25 cellular contexts compared by ENCODE assay signal in the genomic region with DNA sequence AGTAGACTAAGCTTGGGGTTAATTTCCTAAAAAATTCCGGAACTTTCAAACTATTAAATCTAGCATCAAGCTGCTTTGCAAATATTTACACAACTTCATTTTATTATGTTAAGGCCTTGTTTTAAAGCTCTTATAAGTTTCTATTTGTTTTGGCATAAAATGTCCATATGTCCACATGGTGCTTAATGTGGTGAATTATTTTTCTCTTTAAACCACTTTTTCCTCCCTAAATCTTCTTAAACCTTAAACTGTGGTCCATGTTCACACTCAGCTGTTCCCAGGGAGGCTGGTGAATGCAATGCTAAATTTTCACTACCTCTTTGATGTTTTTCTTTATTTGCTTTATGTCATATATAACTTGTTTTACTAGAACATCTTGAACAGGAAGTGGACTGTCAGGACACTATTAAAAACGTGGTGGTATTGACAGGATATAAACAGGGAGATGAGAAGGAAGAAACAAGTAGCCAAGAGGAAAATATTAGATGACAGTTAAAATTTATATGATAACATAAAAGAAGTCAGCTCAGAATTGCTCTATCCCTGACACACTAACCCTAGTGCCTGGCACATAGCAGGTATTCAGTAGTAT.
"Had no signal": no experiment of that assay in that cellular context is flagged by ENCODE, and none has a peak within 500 bp of the region (broad histone marks: within the 10 kb centered on the region; RNA-seq: fewer than 3 reads in every experiment).

No MANE protein-coding gene starts in this region.

- H3K4me3 Mint-ChIP-seq: activated CD4-positive, alpha-beta memory T cell treated with anti-CD3 and anti-CD28 coated beads for 36 hours; activated CD4-positive, alpha-beta T cell treated with anti-CD3 and anti-CD28 coated beads, Interleukin-2, amount 10 ng/mL, durations not matched to agents 24 days and 14 days; activated naive CD4-positive, alpha-beta T cell treated with anti-CD3 and anti-CD28 coated beads, Interleukin-2, amount 10 ng/mL, durations not matched to agents 7 days and 5 days; activated naive CD8-positive, alpha-beta T cell treated with anti-CD3 and anti-CD28 coated beads, Interleukin-2, amount 10 ng/mL, durations not matched to agents 7 days and 5 days; activated T-helper 1 cell treated with anti-CD3 and anti-CD28 coated beads, Interleukin-12 subunit alpha, Interleukin-12 subunit beta, Interleukin-2, Interleukin-4 antibody, amounts not matched to agents 30 ng/mL and 10 ng/mL and 1 ng/mL, durations not matched to agents 14 hours and 24 hours and 36 hours; brain; immature natural killer cell; nephron; T-helper 17 cell had no signal

- DNase-seq: activated CD4-positive, alpha-beta memory T cell treated with anti-CD3 and anti-CD28 coated beads for 36 hours; activated CD4-positive, alpha-beta T cell treated with anti-CD3 and anti-CD28 coated beads, Interleukin-2, amount 10 ng/mL, durations not matched to agents 24 days and 14 days; activated CD4-positive, CD25-positive, alpha-beta regulatory T cell treated with anti-CD3 and anti-CD28 coated beads, Interleukin-2, amount 50 U/mL, for 72 hours; activated CD8-positive, alpha-beta memory T cell treated with anti-CD3 and anti-CD28 coated beads, Interleukin-2, amount 50 U/mL, for 4 hours; activated gamma-delta T cell; activated naive CD4-positive, alpha-beta T cell treated with anti-CD3 and anti-CD28 coated beads, Interleukin-2, amount 10 ng/mL, durations not matched to agents 7 days and 5 days; activated naive CD8-positive, alpha-beta T cell treated with anti-CD3 and anti-CD28 coated beads, Interleukin-2, amount 10 ng/mL, durations not matched to agents 7 days and 5 days; activated T-cell treated with anti-CD3 and anti-CD28 coated beads, Interleukin-2, amount 50 U/mL, for 1 hour; caudate nucleus; cortex of kidney; hippocampal formation; immature natural killer cell; left ventricle myocardium inferior; ovary; psoas muscle; stimulated activated naive CD4-positive, alpha-beta T cell; T-helper 17 cell; T1000 had no signal

- H3K27me3 ChIP-seq: ascending aorta, gastroesophageal sphincter, ovary, suprapubic skin, tibial nerve had no signal

- H3K9me3 ChIP-seq: ascending aorta, gastroesophageal sphincter, ovary, suprapubic skin had no signal

- H3K27ac Mint-ChIP-seq: activated CD4-positive, alpha-beta memory T cell treated with anti-CD3 and anti-CD28 coated beads for 36 hours; activated CD4-positive, alpha-beta T cell treated with anti-CD3 and anti-CD28 coated beads, Interleukin-2, amount 10 ng/mL, durations not matched to agents 24 days and 14 days; activated naive CD4-positive, alpha-beta T cell treated with anti-CD3 and anti-CD28 coated beads, Interleukin-2, amount 10 ng/mL, durations not matched to agents 7 days and 5 days; activated naive CD8-positive, alpha-beta T cell treated with anti-CD3 and anti-CD28 coated beads, Interleukin-2, amount 10 ng/mL, durations not matched to agents 7 days and 5 days; activated T-helper 1 cell treated with anti-CD3 and anti-CD28 coated beads, Interleukin-12 subunit alpha, Interleukin-12 subunit beta, Interleukin-2, Interleukin-4 antibody, amounts not matched to agents 30 ng/mL and 10 ng/mL and 1 ng/mL, durations not matched to agents 14 hours and 24 hours and 36 hours; brain; immature natural killer cell; T-helper 17 cell had no signal

- H3K27ac ChIP-seq: ascending aorta, gastroesophageal sphincter, left ventricle myocardium inferior, ovary, psoas muscle, suprapubic skin, tibial nerve had no signal

- H3K4me1 Mint-ChIP-seq: activated CD4-positive, alpha-beta T cell treated with anti-CD3 and anti-CD28 coated beads, Interleukin-2, amount 10 ng/mL, durations not matched to agents 24 days and 14 days; activated naive CD4-positive, alpha-beta T cell treated with anti-CD3 and anti-CD28 coated beads, Interleukin-2, amount 10 ng/mL, durations not matched to agents 7 days and 5 days; activated naive CD8-positive, alpha-beta T cell treated with anti-CD3 and anti-CD28 coated beads, Interleukin-2, amount 10 ng/mL, durations not matched to agents 7 days and 5 days; brain; immature natural killer cell; nephron; T-helper 17 cell had no signal

- H3K9me3 Mint-ChIP-seq: activated T-helper 1 cell treated with anti-CD3 and anti-CD28 coated beads, Interleukin-12 subunit alpha, Interleukin-12 subunit beta, Interleukin-2, Interleukin-4 antibody, amounts not matched to agents 30 ng/mL and 10 ng/mL and 1 ng/mL, durations not matched to agents 14 hours and 24 hours and 36 hours had no signal

- H3K27me3 Mint-ChIP-seq: activated CD4-positive, alpha-beta memory T cell treated with anti-CD3 and anti-CD28 coated beads for 36 hours; activated CD4-positive, alpha-beta T cell treated with anti-CD3 and anti-CD28 coated beads, Interleukin-2, amount 10 ng/mL, durations not matched to agents 24 days and 14 days; activated naive CD4-positive, alpha-beta T cell treated with anti-CD3 and anti-CD28 coated beads, Interleukin-2, amount 10 ng/mL, durations not matched to agents 7 days and 5 days; activated naive CD8-positive, alpha-beta T cell treated with anti-CD3 and anti-CD28 coated beads, Interleukin-2, amount 10 ng/mL, durations not matched to agents 7 days and 5 days; T-helper 17 cell had no signal

- ATAC-seq: gastroesophageal sphincter, psoas muscle, T-helper 17 cell had no signal

- H3K36me3 Mint-ChIP-seq: activated CD4-positive, alpha-beta memory T cell treated with anti-CD3 and anti-CD28 coated beads for 36 hours; activated naive CD4-positive, alpha-beta T cell treated with anti-CD3 and anti-CD28 coated beads, Interleukin-2, amount 10 ng/mL, durations not matched to agents 7 days and 5 days; activated naive CD8-positive, alpha-beta T cell treated with anti-CD3 and anti-CD28 coated beads, Interleukin-2, amount 10 ng/mL, durations not matched to agents 7 days and 5 days; brain; immature natural killer cell had no signal
